Comparison of ENCODE assay signal across 1 cellular context in the genomic region with DNA sequence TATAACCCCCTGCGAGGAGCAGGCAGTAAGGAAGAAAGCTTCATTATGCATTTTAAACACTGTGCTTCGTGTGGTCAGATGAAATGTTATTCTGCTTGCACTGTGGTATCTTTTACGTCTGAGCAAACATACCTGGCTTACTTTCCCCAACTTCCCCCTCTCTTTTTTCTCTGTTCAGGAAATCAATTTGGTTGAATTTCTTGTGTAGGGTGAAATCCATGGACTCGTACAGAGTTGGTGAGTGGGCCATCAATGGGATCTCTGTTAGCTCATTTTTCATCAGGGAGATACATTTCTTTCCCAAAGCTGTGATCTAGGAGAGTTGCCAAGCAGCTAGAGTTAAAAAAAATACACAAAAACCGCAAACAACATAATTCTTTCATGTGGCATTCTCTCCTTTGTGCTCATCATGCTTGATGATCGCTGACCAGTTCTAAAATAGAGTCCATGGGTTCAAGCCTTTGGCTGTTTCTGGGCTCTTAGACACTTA.
TF ChIP-seq lines count a peak whose summit lies in the region.

No MANE protein-coding gene starts in this region.

TF ChIP-seq in HepG2, 621 proteins besides CTCF, POLR2A, EP300 and RAD21 (continues in another document):
- no peak for TF ChIP-seq SNAI1 (CRISPR knock-in tag; IDR thresholded peaks at IDR 0.05; ENCODE audit: borderline replicate concordance)
- peak; percentile 84 for TF ChIP-seq BCL6 (CRISPR knock-in tag; IDR thresholded peaks at IDR 0.05)
- 0 out of 2 replicates have a peak, but pooled peaks have one; percentile 38 for TF ChIP-seq FOXO4 (CRISPR knock-in tag; conservative IDR thresholded peaks at IDR 0.05)
- TF ChIP-seq, protein P1, sequence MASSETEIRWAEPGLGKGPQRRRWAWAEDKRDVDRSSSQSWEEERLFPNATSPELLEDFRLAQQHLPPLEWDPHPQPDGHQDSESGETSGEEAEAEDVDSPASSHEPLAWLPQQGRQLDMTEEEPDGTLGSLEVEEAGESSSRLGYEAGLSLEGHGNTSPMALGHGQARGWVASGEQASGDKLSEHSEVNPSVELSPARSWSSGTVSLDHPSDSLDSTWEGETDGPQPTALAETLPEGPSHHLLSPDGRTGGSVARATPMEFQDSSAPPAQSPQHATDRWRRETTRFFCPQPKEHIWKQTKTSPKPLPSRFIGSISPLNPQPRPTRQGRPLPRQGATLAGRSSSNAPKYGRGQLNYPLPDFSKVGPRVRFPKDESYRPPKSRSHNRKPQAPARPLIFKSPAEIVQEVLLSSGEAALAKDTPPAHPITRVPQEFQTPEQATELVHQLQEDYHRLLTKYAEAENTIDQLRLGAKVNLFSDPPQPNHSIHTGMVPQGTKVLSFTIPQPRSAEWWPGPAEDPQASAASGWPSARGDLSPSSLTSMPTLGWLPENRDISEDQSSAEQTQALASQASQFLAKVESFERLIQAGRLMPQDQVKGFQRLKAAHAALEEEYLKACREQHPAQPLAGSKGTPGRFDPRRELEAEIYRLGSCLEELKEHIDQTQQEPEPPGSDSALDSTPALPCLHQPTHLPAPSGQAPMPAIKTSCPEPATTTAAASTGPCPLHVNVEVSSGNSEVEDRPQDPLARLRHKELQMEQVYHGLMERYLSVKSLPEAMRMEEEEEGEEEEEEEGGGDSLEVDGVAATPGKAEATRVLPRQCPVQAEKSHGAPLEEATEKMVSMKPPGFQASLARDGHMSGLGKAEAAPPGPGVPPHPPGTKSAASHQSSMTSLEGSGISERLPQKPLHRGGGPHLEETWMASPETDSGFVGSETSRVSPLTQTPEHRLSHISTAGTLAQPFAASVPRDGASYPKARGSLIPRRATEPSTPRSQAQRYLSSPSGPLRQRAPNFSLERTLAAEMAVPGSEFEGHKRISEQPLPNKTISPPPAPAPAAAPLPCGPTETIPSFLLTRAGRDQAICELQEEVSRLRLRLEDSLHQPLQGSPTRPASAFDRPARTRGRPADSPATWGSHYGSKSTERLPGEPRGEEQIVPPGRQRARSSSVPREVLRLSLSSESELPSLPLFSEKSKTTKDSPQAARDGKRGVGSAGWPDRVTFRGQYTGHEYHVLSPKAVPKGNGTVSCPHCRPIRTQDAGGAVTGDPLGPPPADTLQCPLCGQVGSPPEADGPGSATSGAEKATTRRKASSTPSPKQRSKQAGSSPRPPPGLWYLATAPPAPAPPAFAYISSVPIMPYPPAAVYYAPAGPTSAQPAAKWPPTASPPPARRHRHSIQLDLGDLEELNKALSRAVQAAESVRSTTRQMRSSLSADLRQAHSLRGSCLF (CRISPR knock-in tag; IDR thresholded peaks at IDR 0.05; ENCODE audit: borderline replicate concordance): no peak
- peak; percentile 47; the same call in 1 of the 2 replicates for TF ChIP-seq POGZ (CRISPR knock-in tag; IDR thresholded peaks at IDR 0.05)
- 0 out of 2 replicates have a peak, but pooled peaks have one; percentile 19 for TF ChIP-seq ERF (CRISPR knock-in tag; IDR thresholded peaks at IDR 0.05)
- TF ChIP-seq ZNF33B (CRISPR knock-in tag; IDR thresholded peaks at IDR 0.05): no peak
- no peak for TF ChIP-seq KDM3A (CRISPR knock-in tag; IDR thresholded peaks at IDR 0.05; ENCODE audit: low read depth)
- TF ChIP-seq TARDBP (CRISPR knock-in tag; IDR thresholded peaks at IDR 0.05): 0 out of 2 replicates have a peak, but pooled peaks have one; percentile 25
- TF ChIP-seq MAFF (IDR thresholded peaks at IDR 0.05; ENCODE audit: low read depth, low read length): no peak
- 0 out of 2 replicates have a peak, but pooled peaks have one; percentile 51 for TF ChIP-seq CBFB (CRISPR knock-in tag; IDR thresholded peaks at IDR 0.05)
- TF ChIP-seq TCF7 (IDR thresholded peaks at IDR 0.05; ENCODE audit: low read depth): peak; percentile 14; the same call in 1 of the 2 replicates
- TF ChIP-seq ETV5 (CRISPR knock-in tag; IDR thresholded peaks at IDR 0.05; ENCODE audit: borderline replicate concordance): peak; percentile 9; the same call in 1 of the 2 replicates
- TF ChIP-seq KAT7 (CRISPR knock-in tag; IDR thresholded peaks at IDR 0.05; ENCODE audit: borderline replicate concordance): 0 out of 2 replicates have a peak, but pooled peaks have one; percentile 40
- no peak for TF ChIP-seq FOXP1 (IDR thresholded peaks at IDR 0.05)
- TF ChIP-seq FOXP1 (CRISPR knock-in tag; IDR thresholded peaks at IDR 0.05): peak; percentile 22; the same call in 1 of the 2 replicates
- TF ChIP-seq, protein P2, sequence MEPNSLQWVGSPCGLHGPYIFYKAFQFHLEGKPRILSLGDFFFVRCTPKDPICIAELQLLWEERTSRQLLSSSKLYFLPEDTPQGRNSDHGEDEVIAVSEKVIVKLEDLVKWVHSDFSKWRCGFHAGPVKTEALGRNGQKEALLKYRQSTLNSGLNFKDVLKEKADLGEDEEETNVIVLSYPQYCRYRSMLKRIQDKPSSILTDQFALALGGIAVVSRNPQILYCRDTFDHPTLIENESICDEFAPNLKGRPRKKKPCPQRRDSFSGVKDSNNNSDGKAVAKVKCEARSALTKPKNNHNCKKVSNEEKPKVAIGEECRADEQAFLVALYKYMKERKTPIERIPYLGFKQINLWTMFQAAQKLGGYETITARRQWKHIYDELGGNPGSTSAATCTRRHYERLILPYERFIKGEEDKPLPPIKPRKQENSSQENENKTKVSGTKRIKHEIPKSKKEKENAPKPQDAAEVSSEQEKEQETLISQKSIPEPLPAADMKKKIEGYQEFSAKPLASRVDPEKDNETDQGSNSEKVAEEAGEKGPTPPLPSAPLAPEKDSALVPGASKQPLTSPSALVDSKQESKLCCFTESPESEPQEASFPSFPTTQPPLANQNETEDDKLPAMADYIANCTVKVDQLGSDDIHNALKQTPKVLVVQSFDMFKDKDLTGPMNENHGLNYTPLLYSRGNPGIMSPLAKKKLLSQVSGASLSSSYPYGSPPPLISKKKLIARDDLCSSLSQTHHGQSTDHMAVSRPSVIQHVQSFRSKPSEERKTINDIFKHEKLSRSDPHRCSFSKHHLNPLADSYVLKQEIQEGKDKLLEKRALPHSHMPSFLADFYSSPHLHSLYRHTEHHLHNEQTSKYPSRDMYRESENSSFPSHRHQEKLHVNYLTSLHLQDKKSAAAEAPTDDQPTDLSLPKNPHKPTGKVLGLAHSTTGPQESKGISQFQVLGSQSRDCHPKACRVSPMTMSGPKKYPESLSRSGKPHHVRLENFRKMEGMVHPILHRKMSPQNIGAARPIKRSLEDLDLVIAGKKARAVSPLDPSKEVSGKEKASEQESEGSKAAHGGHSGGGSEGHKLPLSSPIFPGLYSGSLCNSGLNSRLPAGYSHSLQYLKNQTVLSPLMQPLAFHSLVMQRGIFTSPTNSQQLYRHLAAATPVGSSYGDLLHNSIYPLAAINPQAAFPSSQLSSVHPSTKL (CRISPR knock-in tag; IDR thresholded peaks at IDR 0.05): peak; percentile 55; the same call in 1 of the 2 replicates
- TF ChIP-seq RCOR2 (CRISPR knock-in tag; IDR thresholded peaks at IDR 0.05): peak; percentile 28; the same call in 1 of the 2 replicates
- TF ChIP-seq, protein P3, sequence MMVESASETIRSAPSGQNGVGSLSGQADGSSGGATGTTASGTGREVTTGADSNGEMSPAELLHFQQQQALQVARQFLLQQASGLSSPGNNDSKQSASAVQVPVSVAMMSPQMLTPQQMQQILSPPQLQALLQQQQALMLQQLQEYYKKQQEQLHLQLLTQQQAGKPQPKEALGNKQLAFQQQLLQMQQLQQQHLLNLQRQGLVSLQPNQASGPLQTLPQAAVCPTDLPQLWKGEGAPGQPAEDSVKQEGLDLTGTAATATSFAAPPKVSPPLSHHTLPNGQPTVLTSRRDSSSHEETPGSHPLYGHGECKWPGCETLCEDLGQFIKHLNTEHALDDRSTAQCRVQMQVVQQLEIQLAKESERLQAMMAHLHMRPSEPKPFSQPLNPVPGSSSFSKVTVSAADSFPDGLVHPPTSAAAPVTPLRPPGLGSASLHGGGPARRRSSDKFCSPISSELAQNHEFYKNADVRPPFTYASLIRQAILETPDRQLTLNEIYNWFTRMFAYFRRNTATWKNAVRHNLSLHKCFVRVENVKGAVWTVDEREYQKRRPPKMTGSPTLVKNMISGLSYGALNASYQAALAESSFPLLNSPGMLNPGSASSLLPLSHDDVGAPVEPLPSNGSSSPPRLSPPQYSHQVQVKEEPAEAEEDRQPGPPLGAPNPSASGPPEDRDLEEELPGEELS (CRISPR knock-in tag; IDR thresholded peaks at IDR 0.05): peak; percentile 63
- no peak for TF ChIP-seq ZNF124 (CRISPR knock-in tag; IDR thresholded peaks at IDR 0.05)
- peak; percentile 43 for TF ChIP-seq ASH2L (IDR thresholded peaks at IDR 0.05; ENCODE audit: insufficient read length, low read depth, low read length)
- TF ChIP-seq GTF3A (CRISPR knock-in tag; conservative IDR thresholded peaks at IDR 0.05): no peak
- peak; percentile 48; the same call in 1 of the 2 replicates for TF ChIP-seq ZNF652 (CRISPR knock-in tag; IDR thresholded peaks at IDR 0.05; ENCODE audit: borderline replicate concordance, low read depth)
- TF ChIP-seq NCOA2 (CRISPR knock-in tag; IDR thresholded peaks at IDR 0.05): peak; percentile 54; the same call in 1 of the 2 replicates
- no peak for TF ChIP-seq ZHX2 (IDR thresholded peaks at IDR 0.05; ENCODE audit: low read depth)
- TF ChIP-seq ZHX2 (CRISPR knock-in tag; IDR thresholded peaks at IDR 0.05; ENCODE audit: borderline replicate concordance): no peak
- no peak for TF ChIP-seq NKX3-1 (CRISPR knock-in tag; IDR thresholded peaks at IDR 0.05)
- TF ChIP-seq ZNF768 (CRISPR knock-in tag; IDR thresholded peaks at IDR 0.05): no peak
- peak; percentile 41; the same call in 1 of the 2 replicates for TF ChIP-seq CREM (IDR thresholded peaks at IDR 0.05)
- TF ChIP-seq CREM (CRISPR knock-in tag; IDR thresholded peaks at IDR 0.05): no peak
- TF ChIP-seq, protein P4, sequence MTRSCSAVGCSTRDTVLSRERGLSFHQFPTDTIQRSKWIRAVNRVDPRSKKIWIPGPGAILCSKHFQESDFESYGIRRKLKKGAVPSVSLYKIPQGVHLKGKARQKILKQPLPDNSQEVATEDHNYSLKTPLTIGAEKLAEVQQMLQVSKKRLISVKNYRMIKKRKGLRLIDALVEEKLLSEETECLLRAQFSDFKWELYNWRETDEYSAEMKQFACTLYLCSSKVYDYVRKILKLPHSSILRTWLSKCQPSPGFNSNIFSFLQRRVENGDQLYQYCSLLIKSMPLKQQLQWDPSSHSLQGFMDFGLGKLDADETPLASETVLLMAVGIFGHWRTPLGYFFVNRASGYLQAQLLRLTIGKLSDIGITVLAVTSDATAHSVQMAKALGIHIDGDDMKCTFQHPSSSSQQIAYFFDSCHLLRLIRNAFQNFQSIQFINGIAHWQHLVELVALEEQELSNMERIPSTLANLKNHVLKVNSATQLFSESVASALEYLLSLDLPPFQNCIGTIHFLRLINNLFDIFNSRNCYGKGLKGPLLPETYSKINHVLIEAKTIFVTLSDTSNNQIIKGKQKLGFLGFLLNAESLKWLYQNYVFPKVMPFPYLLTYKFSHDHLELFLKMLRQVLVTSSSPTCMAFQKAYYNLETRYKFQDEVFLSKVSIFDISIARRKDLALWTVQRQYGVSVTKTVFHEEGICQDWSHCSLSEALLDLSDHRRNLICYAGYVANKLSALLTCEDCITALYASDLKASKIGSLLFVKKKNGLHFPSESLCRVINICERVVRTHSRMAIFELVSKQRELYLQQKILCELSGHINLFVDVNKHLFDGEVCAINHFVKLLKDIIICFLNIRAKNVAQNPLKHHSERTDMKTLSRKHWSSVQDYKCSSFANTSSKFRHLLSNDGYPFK (CRISPR knock-in tag; IDR thresholded peaks at IDR 0.05; ENCODE audit: borderline replicate concordance): no peak
- peak; percentile 23; the same call in 1 of the 2 replicates for TF ChIP-seq IRF2 (CRISPR knock-in tag; IDR thresholded peaks at IDR 0.05)
- TF ChIP-seq SALL1 (CRISPR knock-in tag; IDR thresholded peaks at IDR 0.05): peak; percentile 21; the same call in 1 of the 2 replicates
- no peak; the same call in 1 of the 2 replicates for TF ChIP-seq HMG20A (CRISPR knock-in tag; IDR thresholded peaks at IDR 0.05; ENCODE audit: borderline replicate concordance)
- TF ChIP-seq HDAC1 (CRISPR knock-in tag; IDR thresholded peaks at IDR 0.05): 0 out of 2 replicates have a peak, but pooled peaks have one; percentile 24
- TF ChIP-seq GATAD2A (CRISPR knock-in tag; IDR thresholded peaks at IDR 0.05): 0 out of 2 replicates have a peak, but pooled peaks have one; percentile 31
